8 cellular contexts compared by ENCODE assay signal in the genomic region with DNA sequence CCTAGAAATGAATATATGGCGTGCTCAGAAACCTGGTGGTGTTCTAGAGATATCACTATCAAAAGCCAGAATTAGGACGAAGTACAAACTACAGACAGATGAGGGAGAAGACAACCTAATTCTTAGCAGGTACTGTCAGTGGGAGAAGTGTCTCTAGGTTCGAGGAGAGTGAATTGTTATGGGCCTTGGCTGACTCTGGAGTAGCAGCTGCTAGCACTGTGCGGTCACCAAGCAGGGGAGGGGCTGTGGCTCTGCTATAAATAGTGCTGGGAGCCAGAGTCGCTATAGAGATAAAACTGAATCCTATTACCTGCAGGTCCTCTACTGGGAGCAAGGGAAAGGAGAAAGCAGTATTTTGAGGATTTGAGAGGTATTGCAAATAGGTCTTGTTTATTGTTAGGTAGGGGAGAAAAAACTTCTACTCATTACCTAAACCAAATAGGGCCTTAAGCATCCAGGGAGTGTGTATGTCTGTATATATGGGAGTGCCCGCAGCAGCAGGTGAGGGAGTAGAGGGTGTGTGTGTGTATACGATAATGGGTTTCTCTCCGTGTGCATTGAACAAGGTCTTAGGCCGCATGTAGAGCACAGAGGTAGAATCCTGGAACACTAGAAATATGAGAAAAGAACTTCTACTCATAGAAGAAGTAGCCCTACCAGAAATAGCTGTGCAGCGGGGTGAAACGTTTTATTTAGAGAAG. TPM values are rescaled to one million over a fixed set of nuclear protein-coding genes. Genes with fewer than 3 reads are reported as not detected.
A peak's percentile ranks its signal among the peaks of the same experiment; 100 is the strongest.
DNase-seq lines count a peak whose midpoint lies in the region; ATAC-seq and TF ChIP-seq lines count a peak whose summit lies in the region.

No MANE protein-coding gene starts in this region.

- TF ChIP-seq CTCF in fibroblast of the aortic adventitia (IDR thresholded peaks at IDR 0.05; ENCODE audit: insufficient read depth, low read length): no peak

- peak overlapping the region; percentile 14 for H3K27ac ChIP-seq in substantia nigra (ENCODE audit: low read depth, low read length, poor library complexity, severe bottlenecking)

- H3K36me3 Mint-ChIP-seq in activated T-cell treated with anti-CD3 and anti-CD28 coated beads, Interleukin-2, amount 50 U/mL, for 72 hours (ENCODE audit: insufficient read depth in 2 of 2): peaks cover 8 to 15% of the 10 kb centered on the region in 2 donors

- ATAC-seq in activated T-cell treated with anti-CD3 and anti-CD28 coated beads, Interleukin-2, amount 50 U/mL, for 72 hours (replicated peaks in 1 of 2): no peak
- ATAC-seq in HG03025 (IDR thresholded peaks at IDR 0.05; ENCODE audit: low FRiP score, unreplicated experiment): no peak

- peak overlapping the region; percentile 82 to 93 for H3K4me3 Mint-ChIP-seq in activated T-cell treated with anti-CD3 and anti-CD28 coated beads, Interleukin-2, amount 50 U/mL, for 72 hours

- peak overlapping the region; percentile 7 for H3K4me3 ChIP-seq in fibroblast of the aortic adventitia (ENCODE audit: low read depth, low read length)

- no peaks in the 10 kb centered on the region for H3K27me3 Mint-ChIP-seq in activated T-cell treated with anti-CD3 and anti-CD28 coated beads, Interleukin-2, amount 50 U/mL, for 72 hours (ENCODE audit: low read depth)

- H3K9me3 Mint-ChIP-seq in activated T-cell treated with anti-CD3 and anti-CD28 coated beads, Interleukin-2, amount 50 U/mL, for 72 hours: no peaks in the 10 kb centered on the region

- peak overlapping the region; percentile 74 for H3K27ac Mint-ChIP-seq in activated T-cell treated with anti-CD3 and anti-CD28 coated beads, Interleukin-2, amount 50 U/mL, for 72 hours

- peaks cover 53% of the 10 kb centered on the region for H3K4me1 Mint-ChIP-seq in activated T-cell treated with anti-CD3 and anti-CD28 coated beads, Interleukin-2, amount 50 U/mL, for 72 hours (ENCODE audit: low read depth)

- no peak for DNase-seq in activated T-cell treated with anti-CD3 and anti-CD28 coated beads, Interleukin-2, amount 50 U/mL, for 72 hours
- DNase-seq in activated T-cell treated with anti-CD3 and anti-CD28 coated beads, Interleukin-2, amount 50 U/mL, for 48 hours: no peak
- DNase-seq in NCI-H526 treated with DMSO at 0.1 percent for 48 hours (lab: John Stamatoyannopoulos, UW): peak; percentile 90
- no peak for DNase-seq in fibroblast of the aortic adventitia (ENCODE audit: low read depth)
- peak in 25 of 49 donors; percentile 3 to 63 (median 20) for DNase-seq in substantia nigra (lab: John Stamatoyannopoulos, UW)
- DNase-seq in epidermal melanocyte (ENCODE audit: insufficient read length, low spot score): no peak
- DNase-seq in activated CD8-positive, alpha-beta memory T cell treated with anti-CD3 and anti-CD28 coated beads, Interleukin-2, amount 50 U/mL, for 4 hours: no peak

RNA-seq across cellular contexts. Expression of a gene that starts 2.2 kb away (rescaled TPM):
- 10 to 100 TPM; 68.6 to 73.5 TPM for total RNA-seq in activated T-cell treated with anti-CD3 and anti-CD28 coated beads, Interleukin-2, amount 50 U/mL, for 72 hours
- 23.7 and 31.5 TPM in 2 replicates for total RNA-seq in fibroblast of the aortic adventitia (ENCODE audit: low replicate concordance)

RNA-seq across cellular contexts. Expression of a gene that starts 14.3 kb away (rescaled TPM):
- total RNA-seq in activated T-cell treated with anti-CD3 and anti-CD28 coated beads, Interleukin-2, amount 50 U/mL, for 72 hours: 10 to 100 TPM in 1 of 2 donors, 1 to 10 TPM in 1; 8.1 to 16.1 TPM
- total RNA-seq in fibroblast of the aortic adventitia (ENCODE audit: low replicate concordance): 8.8 and 22.0 TPM in 2 replicates

RNA-seq across cellular contexts. Expression of a gene that starts 23.5 kb away (rescaled TPM):
- 10 to 100 TPM in 1 of 2 donors, 1 to 10 TPM in 1; 8.8 to 12.8 TPM for total RNA-seq in activated T-cell treated with anti-CD3 and anti-CD28 coated beads, Interleukin-2, amount 50 U/mL, for 72 hours
- total RNA-seq in fibroblast of the aortic adventitia (ENCODE audit: low replicate concordance): 8.4 and 24.9 TPM in 2 replicates

RNA-seq across cellular contexts. Expression of a gene that starts 57.3 kb away (rescaled TPM):
- total RNA-seq in activated T-cell treated with anti-CD3 and anti-CD28 coated beads, Interleukin-2, amount 50 U/mL, for 72 hours: 100 to 1,000 TPM; 306 to 397 TPM
- 47.2 and 99.4 TPM in 2 replicates for total RNA-seq in fibroblast of the aortic adventitia (ENCODE audit: low replicate concordance)

Comparison
In these comparisons a context has a peak if more than half of its experiments do, and no peak if none do; other contexts are left out.
1. DNase-seq: peak in NCI-H526 treated with DMSO at 0.1 percent for 48 hours (single experiment) and substantia nigra (25 of 49); none in activated T-cell treated with anti-CD3 and anti-CD28 coated beads, Interleukin-2, amount 50 U/mL, for 72 hours (0 of 2), activated T-cell treated with anti-CD3 and anti-CD28 coated beads, Interleukin-2, amount 50 U/mL, for 48 hours (0 of 2), fibroblast of the aortic adventitia (single experiment), epidermal melanocyte (single experiment) and activated CD8-positive, alpha-beta memory T cell treated with anti-CD3 and anti-CD28 coated beads, Interleukin-2, amount 50 U/mL, for 4 hours (single experiment).